2 cellular contexts compared by ENCODE assay signal in the genomic region with DNA sequence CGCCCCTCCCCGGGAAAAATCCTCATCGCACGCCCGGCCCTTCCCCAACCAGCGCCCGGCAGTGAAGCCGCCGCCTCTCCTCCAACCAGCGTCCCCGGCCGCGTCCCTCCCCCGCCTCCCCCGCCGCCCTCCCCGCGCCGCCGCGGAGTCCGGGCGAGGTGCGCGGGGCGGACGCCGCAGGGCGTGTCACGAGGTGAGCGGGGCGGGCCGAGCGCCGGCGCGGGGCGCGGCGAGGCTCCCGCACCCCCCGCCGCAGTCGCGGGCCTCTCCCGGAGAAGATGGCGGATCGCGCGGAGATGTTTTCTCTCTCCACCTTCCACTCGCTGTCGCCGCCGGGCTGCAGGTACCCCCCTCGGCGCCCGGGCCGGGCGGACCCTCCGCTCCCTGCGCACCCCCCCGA.
A peak's percentile ranks its signal among the peaks of the same experiment; 100 is the strongest.
TF ChIP-seq lines count a peak whose summit lies in the region.

MAPK8IP2 (plus strand) TSS at position 253 of the 400 bp plus-strand sequence; CDS start at position 279, 26 bp downstream.

TF ChIP-seq in HEK293T, 16 proteins besides CTCF, POLR2A, EP300 and RAD21 (continued from another document):
- TF ChIP-seq PKNOX1 (IDR thresholded peaks at IDR 0.05), result no peak
- no peak for TF ChIP-seq ZNF384 (IDR thresholded peaks at IDR 0.05)
- TF ChIP-seq FOXM1 (IDR thresholded peaks at IDR 0.05; ENCODE audit: borderline replicate concordance), result no peak
- TF ChIP-seq BHLHE40 (IDR thresholded peaks at IDR 0.05; ENCODE audit: borderline replicate concordance), result no peak
- TF ChIP-seq FOXA1 (IDR thresholded peaks at IDR 0.05), result no peak
- TF ChIP-seq HDGF (IDR thresholded peaks at IDR 0.05; ENCODE audit: borderline replicate concordance), result no peak
- no peak for TF ChIP-seq LEF1 (IDR thresholded peaks at IDR 0.05; ENCODE audit: borderline replicate concordance)
- TF ChIP-seq FOXK2 (IDR thresholded peaks at IDR 0.05), result no peak
- no peak for TF ChIP-seq L3MBTL2 (conservative IDR thresholded peaks at IDR 0.05)
- TF ChIP-seq CTBP1 (IDR thresholded peaks at IDR 0.05; ENCODE audit: borderline replicate concordance), result no peak
- no peak for TF ChIP-seq TARDBP (IDR thresholded peaks at IDR 0.05)
- no peak for TF ChIP-seq ARNT (IDR thresholded peaks at IDR 0.05)
- no peak for TF ChIP-seq SUZ12 (IDR thresholded peaks at IDR 0.05)
- no peak for TF ChIP-seq ELF4 (IDR thresholded peaks at IDR 0.05)
- no peak for TF ChIP-seq NFRKB (IDR thresholded peaks at IDR 0.05)
TF ChIP-seq in HEK293T: peak in this region for 0.

TF ChIP-seq in HepG2, 621 proteins besides CTCF, POLR2A, EP300 and RAD21 (continued from another document):
- TF ChIP-seq SMAD3 (CRISPR knock-in tag; IDR thresholded peaks at IDR 0.05) (no peak), MAFF (IDR thresholded peaks at IDR 0.05; ENCODE audit: low read depth, low read length) (no peak), ZBTB25 (CRISPR knock-in tag; IDR thresholded peaks at IDR 0.05) (no peak), ZNF850 (CRISPR knock-in tag; conservative IDR thresholded peaks at IDR 0.05) (0 out of 2 replicates have a peak, but pooled peaks have one; percentile 7), ZNF124 (CRISPR knock-in tag; IDR thresholded peaks at IDR 0.05) (no peak), RARG (CRISPR knock-in tag; IDR thresholded peaks at IDR 0.05; ENCODE audit: low read depth) (no peak)
